Comparison of ENCODE assay signal across 10 cellular contexts in genomic region chr4:145828802-145829485, GRCh38.
A peak's percentile ranks its signal among the peaks of the same experiment; 100 is the strongest.
DNase-seq lines count a peak whose midpoint lies in the region; ATAC-seq and TF ChIP-seq lines count a peak whose summit lies in the region.
"Had no signal": no experiment of that assay in that cellular context is flagged by ENCODE, and none has a peak within 500 bp of the region (broad histone marks: within the 10 kb centered on the region; RNA-seq: fewer than 3 reads in every experiment).

No MANE protein-coding gene starts in this region.

- no peak overlapping the region for H2AK9ac ChIP-seq in IMR-90 (replicated peaks; ENCODE audit: low read depth, low read length, poor library complexity)

- H3K4me1 ChIP-seq in IMR-90 (ENCODE audit: control insufficient read depth, insufficient read depth, low read length), result no peaks in the 10 kb centered on the region
- peaks cover 3% of the 10 kb centered on the region for H3K4me1 ChIP-seq in smooth muscle cell (ENCODE audit: low read depth)

- H3K23ac ChIP-seq in IMR-90 (ENCODE audit: low read depth, low read length), result peak overlapping the region; percentile 37; the same call in 1 of the 2 replicates

- H2AK5ac ChIP-seq in IMR-90 (ENCODE audit: low read depth, low read length), result no peak overlapping the region

- peak; percentile 66 for DNase-seq in activated naive CD4-positive, alpha-beta T cell treated with anti-CD3 and anti-CD28 coated beads for 36 hours
- no peak for DNase-seq in activated naive CD4-positive, alpha-beta T cell treated with Interleukin-2 at 50 U/mL for 16 hours
- DNase-seq in IMR-90, result no peak
- DNase-seq in stimulated activated naive CD8-positive, alpha-beta T cell treated with anti-CD3 and anti-CD28 coated beads, Interleukin-15, amount 100 ng/mL, for 72 hours, result peak; percentile 31 to 51
- DNase-seq in hippocampal formation (lab: John Stamatoyannopoulos, UW), result no peak
- no peak for DNase-seq in AG08395 (ENCODE audit: low spot score)
- no peak for DNase-seq in smooth muscle cell (lab: John Stamatoyannopoulos, UW; ENCODE audit: unreplicated experiment)
- DNase-seq: left cardiac atrium had no signal

- no peak overlapping the region for H2AFZ ChIP-seq in IMR-90 (replicated peaks; ENCODE audit: low read length, poor library complexity)
- no peak overlapping the region for H2AFZ ChIP-seq in smooth muscle cell (ENCODE audit: low read depth)

- peaks cover 30% of the 10 kb centered on the region for H3K36me3 Mint-ChIP-seq in activated naive CD4-positive, alpha-beta T cell treated with anti-CD3 and anti-CD28 coated beads for 36 hours (ENCODE audit: low read depth)

- no peak overlapping the region for H3K4ac ChIP-seq in IMR-90 (ENCODE audit: low read depth, low read length)

- H3K4me3 Mint-ChIP-seq in activated naive CD4-positive, alpha-beta T cell treated with anti-CD3 and anti-CD28 coated beads for 36 hours, result no peak overlapping the region
- H3K4me3 Mint-ChIP-seq in stimulated activated naive CD8-positive, alpha-beta T cell treated with anti-CD3 and anti-CD28 coated beads, Interleukin-15, amount 100 ng/mL, for 72 hours, result peak overlapping the region; percentile 53 to 69

- H3F3A ChIP-seq in smooth muscle cell (ENCODE audit: low read depth), result no peaks in the 10 kb centered on the region

- CTCF ChIA-PET in activated naive CD4-positive, alpha-beta T cell treated with anti-CD3 and anti-CD28 coated beads for 36 hours (lab: Charles Lee), result interaction anchor here (1.1 to 1.4 kb wide), 2 partner anchors 11 to 22 kb away, joined by 3 to 5 read pairs; no protein-coding TSS in a partner anchor
- CTCF ChIA-PET in IMR-90 (lab: Yijun Ruan, JAX), result no interaction called here

- no peak overlapping the region for H2BK20ac ChIP-seq in IMR-90 (ENCODE audit: low read depth, low read length)

- H2BK15ac ChIP-seq in IMR-90 (ENCODE audit: low read depth, low read length), result no peak overlapping the region

- in situ Hi-C loops in IMR-90 (cut with MboI; ENCODE audit: low sequenced_read_pairs), result no loop called here

- H3K9me1 ChIP-seq in IMR-90 (ENCODE audit: insufficient read depth, low read length), result peaks cover 6% of the 10 kb centered on the region

- H3K14ac ChIP-seq in IMR-90 (replicated peaks; ENCODE audit: low read depth, low read length), result no peak overlapping the region

- peak; percentile 67 for ATAC-seq in HG02642 (IDR thresholded peaks at IDR 0.05; ENCODE audit: poor library complexity, unreplicated experiment)
- ATAC-seq in IMR-90 (ENCODE audit: low read depth), result no peak
- ATAC-seq in stimulated activated naive CD8-positive, alpha-beta T cell treated with anti-CD3 and anti-CD28 coated beads, Interleukin-15, amount 100 ng/mL, for 72 hours, result peak; percentile 89
- ATAC-seq: HCT116, left cardiac atrium had no signal

- TF ChIP-seq CTCF in IMR-90 (conservative IDR thresholded peaks at IDR 0.05; ENCODE audit: low read depth, low read length) (no peak), smooth muscle cell (IDR thresholded peaks at IDR 0.05; ENCODE audit: borderline replicate concordance, insufficient read depth, poor library complexity, severe bottlenecking) (no peak)

- H3K9me3 ChIP-seq in IMR-90 (ENCODE audit: control insufficient read depth, insufficient read depth, low read length) (no peaks in the 10 kb centered on the region), smooth muscle cell (replicated peaks; ENCODE audit: low read depth) (no peaks in the 10 kb centered on the region)

- POLR2A ChIA-PET in IMR-90 (lab: Charles Lee; ENCODE audit: unreplicated experiment), result no interaction called here

- H4K91ac ChIP-seq in IMR-90 (ENCODE audit: insufficient read depth, low read depth, low read length), result no peak overlapping the region

- no peak for TF ChIP-seq RAD21 in IMR-90 (IDR thresholded peaks at IDR 0.05; ENCODE audit: low read length)

- H3K27me3 ChIP-seq in IMR-90 (ENCODE audit: control insufficient read depth, insufficient read depth, low read length), result no peaks in the 10 kb centered on the region
- H3K27me3 ChIP-seq in smooth muscle cell (ENCODE audit: low read depth), result no peaks in the 10 kb centered on the region

- dilution Hi-C loops in IMR-90 (cut with HindIII; ENCODE audit: low sequenced_read_pairs, unreplicated experiment), result no loop called here

- H3K36me3 ChIP-seq in IMR-90 (ENCODE audit: control insufficient read depth, insufficient read depth, low read length) (peaks cover 9% of the 10 kb centered on the region), smooth muscle cell (ENCODE audit: low read depth) (no peaks in the 10 kb centered on the region)

- no peaks in the 10 kb centered on the region for H4K20me1 ChIP-seq in IMR-90 (ENCODE audit: insufficient read depth, low read length)
- no peaks in the 10 kb centered on the region for H4K20me1 ChIP-seq in smooth muscle cell (ENCODE audit: low read depth)

- H3K18ac ChIP-seq in IMR-90 (ENCODE audit: low read depth, low read length), result no peak overlapping the region

- WGBS in IMR-90 (ENCODE audit: extremely low coverage in 2 of 2, insufficient read length in 1 of 2), 2 experiments, result no CpG with 5 or more reads among the region's 3 CpGs
- WGBS in smooth muscle cell (ENCODE audit: low lambda C conversion rate), result 90% methylated on average over 3 of the region's 3 CpGs

- no peaks in the 10 kb centered on the region for H3K27me3 Mint-ChIP-seq in activated naive CD4-positive, alpha-beta T cell treated with anti-CD3 and anti-CD28 coated beads for 36 hours (ENCODE audit: low read depth)
- no peaks in the 10 kb centered on the region for H3K27me3 Mint-ChIP-seq in stimulated activated naive CD8-positive, alpha-beta T cell treated with anti-CD3 and anti-CD28 coated beads, Interleukin-15, amount 100 ng/mL, for 72 hours

- H3K79me2 ChIP-seq in smooth muscle cell (ENCODE audit: low read depth), result no peaks in the 10 kb centered on the region

- H4K5ac ChIP-seq in IMR-90 (ENCODE audit: low read depth, low read length), result no peak overlapping the region

- H3K27ac Mint-ChIP-seq in activated naive CD4-positive, alpha-beta T cell treated with anti-CD3 and anti-CD28 coated beads for 36 hours, result peak overlapping the region; percentile 26
- peak overlapping the region; percentile 88 to 92 for H3K27ac Mint-ChIP-seq in stimulated activated naive CD8-positive, alpha-beta T cell treated with anti-CD3 and anti-CD28 coated beads, Interleukin-15, amount 100 ng/mL, for 72 hours

- H3K4me3 ChIP-seq in IMR-90 (ENCODE audit: insufficient read depth, low read depth, low read length) (no peak overlapping the region), smooth muscle cell (no peak overlapping the region)

- H3K9me3 Mint-ChIP-seq in activated naive CD4-positive, alpha-beta T cell treated with anti-CD3 and anti-CD28 coated beads for 36 hours, result no peaks in the 10 kb centered on the region
- H3K9me3 Mint-ChIP-seq in stimulated activated naive CD8-positive, alpha-beta T cell treated with anti-CD3 and anti-CD28 coated beads, Interleukin-15, amount 100 ng/mL, for 72 hours, result peaks cover 4 to 10% of the 10 kb centered on the region in 2 donors

- peaks cover 41% of the 10 kb centered on the region for H3K4me1 Mint-ChIP-seq in activated naive CD4-positive, alpha-beta T cell treated with anti-CD3 and anti-CD28 coated beads for 36 hours (ENCODE audit: low read depth)
- H3K4me1 Mint-ChIP-seq in stimulated activated naive CD8-positive, alpha-beta T cell treated with anti-CD3 and anti-CD28 coated beads, Interleukin-15, amount 100 ng/mL, for 72 hours, result peaks cover 79% of the 10 kb centered on the region

- no peak overlapping the region for H3K56ac ChIP-seq in IMR-90 (ENCODE audit: extremely low read depth, insufficient read depth, low read length)

- H2BK5ac ChIP-seq in IMR-90 (ENCODE audit: low read depth, low read length, poor library complexity, severe bottlenecking), result no peak overlapping the region

- no peak overlapping the region for H3K9ac ChIP-seq in IMR-90 (ENCODE audit: low read depth, low read length)
- H3K9ac ChIP-seq in smooth muscle cell (ENCODE audit: low read depth), result no peak overlapping the region

- no peak overlapping the region for H2BK120ac ChIP-seq in IMR-90 (ENCODE audit: low read depth, low read length)

- TF ChIP-seq POLR2A in IMR-90 (IDR thresholded peaks at IDR 0.05; ENCODE audit: low read depth, low read length), result no peak

- no peak overlapping the region for H3K4me2 ChIP-seq in IMR-90 (ENCODE audit: low read depth, low read length)
- H3K4me2 ChIP-seq in smooth muscle cell, result no peak overlapping the region

- intact Hi-C loops in activated naive CD4-positive, alpha-beta T cell treated with anti-CD3 and anti-CD28 coated beads for 36 hours (cut with micrococcal nuclease), result loop anchor here (1.0 to 5.0 kb wide), 6 partner anchors 21 to 623 kb away; partner anchors contain the start of genes MMAA and ZNF827
- intact Hi-C loops in IMR-90 (cut with micrococcal nuclease), result no loop called here

- no TSS peak for BruUV-seq in IMR-90 (replicated peaks; lab: Mats Ljungman, UMichigan)

- no peaks in the 10 kb centered on the region for H3K79me1 ChIP-seq in IMR-90 (ENCODE audit: low read depth in 1 of 2, low read length in 2 of 2)

- no peak overlapping the region for H4K8ac ChIP-seq in IMR-90 (ENCODE audit: low read depth in 2 of 2, low read length in 2 of 2)

- no peak overlapping the region for H3K27ac ChIP-seq in IMR-90 (ENCODE audit: insufficient read depth, low read length)
- H3K27ac ChIP-seq in smooth muscle cell (ENCODE audit: low read depth), result no peak overlapping the region

TF ChIP-seq in IMR-90, 13 proteins besides CTCF, POLR2A, EP300 and RAD21 (continues in another document):
- TF ChIP-seq SMC3 (IDR thresholded peaks at IDR 0.05; ENCODE audit: low read depth, low read length) (no peak), RFX5 (IDR thresholded peaks at IDR 0.05; ENCODE audit: low read depth, low read length) (no peak), NFE2L2 (IDR thresholded peaks at IDR 0.05; ENCODE audit: low read depth, low read length) (no peak), CEBPB (IDR thresholded peaks at IDR 0.05; ENCODE audit: low read depth, low read length) (no peak), FOS (IDR thresholded peaks at IDR 0.05; ENCODE audit: low read depth, low read length) (no peak), MAZ (IDR thresholded peaks at IDR 0.05; ENCODE audit: borderline replicate concordance, low read depth, low read length) (no peak), RCOR1 (IDR thresholded peaks at IDR 0.05; ENCODE audit: insufficient replicate concordance, low read length) (no peak), MXI1 (IDR thresholded peaks at IDR 0.05; ENCODE audit: borderline replicate concordance, low read depth, low read length) (no peak), BHLHE40 (IDR thresholded peaks at IDR 0.05; ENCODE audit: low read depth, low read length) (no peak)
- TF ChIP-seq, protein P1, sequence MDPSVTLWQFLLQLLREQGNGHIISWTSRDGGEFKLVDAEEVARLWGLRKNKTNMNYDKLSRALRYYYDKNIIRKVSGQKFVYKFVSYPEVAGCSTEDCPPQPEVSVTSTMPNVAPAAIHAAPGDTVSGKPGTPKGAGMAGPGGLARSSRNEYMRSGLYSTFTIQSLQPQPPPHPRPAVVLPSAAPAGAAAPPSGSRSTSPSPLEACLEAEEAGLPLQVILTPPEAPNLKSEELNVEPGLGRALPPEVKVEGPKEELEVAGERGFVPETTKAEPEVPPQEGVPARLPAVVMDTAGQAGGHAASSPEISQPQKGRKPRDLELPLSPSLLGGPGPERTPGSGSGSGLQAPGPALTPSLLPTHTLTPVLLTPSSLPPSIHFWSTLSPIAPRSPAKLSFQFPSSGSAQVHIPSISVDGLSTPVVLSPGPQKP (IDR thresholded peaks at IDR 0.05; ENCODE audit: borderline replicate concordance, low read depth, low read length), result no peak

Comparison
In these comparisons a context has a peak if more than half of its experiments do, and no peak if none do; other contexts are left out.
1. DNase-seq: peak in activated naive CD4-positive, alpha-beta T cell treated with anti-CD3 and anti-CD28 coated beads for 36 hours (single experiment) and stimulated activated naive CD8-positive, alpha-beta T cell treated with anti-CD3 and anti-CD28 coated beads, Interleukin-15, amount 100 ng/mL, for 72 hours (2 of 2); none in activated naive CD4-positive, alpha-beta T cell treated with Interleukin-2 at 50 U/mL for 16 hours (single experiment), IMR-90 (single experiment), hippocampal formation (0 of 2), AG08395 (single experiment) and smooth muscle cell (single experiment).